1 cellular context compared by ENCODE assay signal in the genomic region with DNA sequence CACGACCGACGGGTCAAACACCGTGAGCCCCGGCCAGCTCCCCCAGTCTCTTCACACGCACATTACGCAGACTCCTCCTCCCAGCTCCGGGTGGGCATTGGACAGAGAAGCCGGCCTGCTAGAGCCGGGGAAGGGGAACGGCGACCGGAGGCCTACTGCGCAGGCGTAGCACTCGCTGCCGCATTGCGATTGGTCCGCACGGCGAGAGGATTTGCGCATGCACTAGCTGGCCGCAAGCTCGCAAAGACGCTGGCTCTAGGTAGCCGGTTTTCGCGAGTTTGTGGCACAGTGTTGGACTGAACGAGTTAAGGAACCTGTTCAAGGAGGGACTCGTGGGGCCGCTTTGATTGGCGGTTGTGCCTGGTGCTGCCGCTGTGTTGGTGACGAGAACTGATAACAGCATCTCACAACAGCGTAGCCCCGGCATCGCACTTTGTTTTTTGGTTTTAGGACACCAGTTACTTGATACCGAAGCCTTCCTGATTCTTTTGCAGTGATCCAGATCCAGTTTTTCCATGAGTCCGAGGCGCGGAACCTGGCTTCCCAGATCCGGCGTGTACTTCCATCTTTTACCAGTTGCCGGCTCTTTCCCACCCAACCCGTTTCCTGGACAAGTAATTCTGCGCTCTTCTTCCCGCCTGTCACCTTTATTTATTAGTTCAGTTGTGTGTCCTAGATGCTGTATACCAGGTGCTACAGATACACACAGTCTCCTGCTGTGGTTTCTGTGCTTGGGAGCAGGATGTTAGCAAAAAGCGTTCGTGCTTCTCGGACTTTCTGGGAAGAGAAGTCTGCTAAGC.
A peak's percentile ranks its signal among the peaks of the same experiment; 100 is the strongest.
TF ChIP-seq lines count a peak whose summit lies in the region.

A gene (minus strand): TSS at position 139 of the 800 bp plus-strand sequence. CDS start 185 bp downstream, outside the sequence.

TF ChIP-seq in K562, 482 proteins besides CTCF, POLR2A, EP300 and RAD21 (continued from another document and continues in another):
- TF ChIP-seq, protein P1, sequence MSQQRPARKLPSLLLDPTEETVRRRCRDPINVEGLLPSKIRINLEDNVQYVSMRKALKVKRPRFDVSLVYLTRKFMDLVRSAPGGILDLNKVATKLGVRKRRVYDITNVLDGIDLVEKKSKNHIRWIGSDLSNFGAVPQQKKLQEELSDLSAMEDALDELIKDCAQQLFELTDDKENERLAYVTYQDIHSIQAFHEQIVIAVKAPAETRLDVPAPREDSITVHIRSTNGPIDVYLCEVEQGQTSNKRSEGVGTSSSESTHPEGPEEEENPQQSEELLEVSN (IDR thresholded peaks at IDR 0.05; ENCODE audit: borderline replicate concordance in 1 of 2, extremely low read depth in 1 of 2, insufficient read depth in 1 of 2, insufficient read length in 1 of 2, low read depth in 1 of 2, low read length in 1 of 2, poor library complexity in 1 of 2, severe bottlenecking in 1 of 2), result peak; percentile 60 to 78
- 0 out of 2 replicates have a peak, but pooled peaks have one; percentile 5 for TF ChIP-seq KLF16 (IDR thresholded peaks at IDR 0.05)
- TF ChIP-seq, protein P2, sequence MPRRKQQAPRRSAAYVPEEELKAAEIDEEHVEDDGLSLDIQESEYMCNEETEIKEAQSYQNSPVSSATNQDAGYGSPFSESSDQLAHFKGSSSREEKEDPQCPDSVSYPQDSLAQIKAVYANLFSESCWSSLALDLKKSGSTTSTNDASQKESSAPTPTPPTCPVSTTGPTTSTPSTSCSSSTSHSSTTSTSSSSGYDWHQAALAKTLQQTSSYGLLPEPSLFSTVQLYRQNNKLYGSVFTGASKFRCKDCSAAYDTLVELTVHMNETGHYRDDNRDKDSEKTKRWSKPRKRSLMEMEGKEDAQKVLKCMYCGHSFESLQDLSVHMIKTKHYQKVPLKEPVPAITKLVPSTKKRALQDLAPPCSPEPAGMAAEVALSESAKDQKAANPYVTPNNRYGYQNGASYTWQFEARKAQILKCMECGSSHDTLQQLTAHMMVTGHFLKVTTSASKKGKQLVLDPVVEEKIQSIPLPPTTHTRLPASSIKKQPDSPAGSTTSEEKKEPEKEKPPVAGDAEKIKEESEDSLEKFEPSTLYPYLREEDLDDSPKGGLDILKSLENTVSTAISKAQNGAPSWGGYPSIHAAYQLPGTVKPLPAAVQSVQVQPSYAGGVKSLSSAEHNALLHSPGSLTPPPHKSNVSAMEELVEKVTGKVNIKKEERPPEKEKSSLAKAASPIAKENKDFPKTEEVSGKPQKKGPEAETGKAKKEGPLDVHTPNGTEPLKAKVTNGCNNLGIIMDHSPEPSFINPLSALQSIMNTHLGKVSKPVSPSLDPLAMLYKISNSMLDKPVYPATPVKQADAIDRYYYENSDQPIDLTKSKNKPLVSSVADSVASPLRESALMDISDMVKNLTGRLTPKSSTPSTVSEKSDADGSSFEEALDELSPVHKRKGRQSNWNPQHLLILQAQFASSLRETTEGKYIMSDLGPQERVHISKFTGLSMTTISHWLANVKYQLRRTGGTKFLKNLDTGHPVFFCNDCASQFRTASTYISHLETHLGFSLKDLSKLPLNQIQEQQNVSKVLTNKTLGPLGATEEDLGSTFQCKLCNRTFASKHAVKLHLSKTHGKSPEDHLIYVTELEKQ (CRISPR knock-in tag; IDR thresholded peaks at IDR 0.05), result no peak; the same call in 1 of the 2 replicates
- TF ChIP-seq TAF1 (IDR thresholded peaks at IDR 0.05; ENCODE audit: control insufficient read depth, extremely low read depth, insufficient read depth, low read length, severe bottlenecking), result peak; percentile 85
- peak in 1 of 2 experiments; percentile 32; a peak in 2 of 4 replicates for TF ChIP-seq HDAC1 (IDR thresholded peaks at IDR 0.05)
- no peak for TF ChIP-seq PURB (CRISPR knock-in tag; IDR thresholded peaks at IDR 0.05; ENCODE audit: low read depth)
- TF ChIP-seq ZNF175 (CRISPR knock-in tag; IDR thresholded peaks at IDR 0.05; ENCODE audit: low read depth), result 0 out of 2 replicates have a peak, but pooled peaks have one; percentile 26
- TF ChIP-seq, protein P3, sequence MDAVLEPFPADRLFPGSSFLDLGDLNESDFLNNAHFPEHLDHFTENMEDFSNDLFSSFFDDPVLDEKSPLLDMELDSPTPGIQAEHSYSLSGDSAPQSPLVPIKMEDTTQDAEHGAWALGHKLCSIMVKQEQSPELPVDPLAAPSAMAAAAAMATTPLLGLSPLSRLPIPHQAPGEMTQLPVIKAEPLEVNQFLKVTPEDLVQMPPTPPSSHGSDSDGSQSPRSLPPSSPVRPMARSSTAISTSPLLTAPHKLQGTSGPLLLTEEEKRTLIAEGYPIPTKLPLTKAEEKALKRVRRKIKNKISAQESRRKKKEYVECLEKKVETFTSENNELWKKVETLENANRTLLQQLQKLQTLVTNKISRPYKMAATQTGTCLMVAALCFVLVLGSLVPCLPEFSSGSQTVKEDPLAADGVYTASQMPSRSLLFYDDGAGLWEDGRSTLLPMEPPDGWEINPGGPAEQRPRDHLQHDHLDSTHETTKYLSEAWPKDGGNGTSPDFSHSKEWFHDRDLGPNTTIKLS (IDR thresholded peaks at IDR 0.05; ENCODE audit: borderline replicate concordance, low read depth), result peak; percentile 57; the same call in 1 of the 2 replicates
- no peak for TF ChIP-seq CEBPG (CRISPR knock-in tag; IDR thresholded peaks at IDR 0.05)
- TF ChIP-seq CEBPG (tag; conservative IDR thresholded peaks at IDR 0.05 in 1 of 2, IDR thresholded peaks at IDR 0.05 in 1 of 2), result no peak
- TF ChIP-seq RHOXF2B (CRISPR knock-in tag; conservative IDR thresholded peaks at IDR 0.05), result no peak
- peak; percentile 78 to 90; a peak in 3 of 4 replicates for TF ChIP-seq ARNT (IDR thresholded peaks at IDR 0.05)
- peak; percentile 74; the same call in 1 of the 2 replicates for TF ChIP-seq MTA3 (IDR thresholded peaks at IDR 0.05; ENCODE audit: borderline replicate concordance)
- no peak; the same call in 1 of the 2 replicates for TF ChIP-seq GTF2F1 (IDR thresholded peaks at IDR 0.05; ENCODE audit: low read depth, low read length)
- TF ChIP-seq, protein P4, sequence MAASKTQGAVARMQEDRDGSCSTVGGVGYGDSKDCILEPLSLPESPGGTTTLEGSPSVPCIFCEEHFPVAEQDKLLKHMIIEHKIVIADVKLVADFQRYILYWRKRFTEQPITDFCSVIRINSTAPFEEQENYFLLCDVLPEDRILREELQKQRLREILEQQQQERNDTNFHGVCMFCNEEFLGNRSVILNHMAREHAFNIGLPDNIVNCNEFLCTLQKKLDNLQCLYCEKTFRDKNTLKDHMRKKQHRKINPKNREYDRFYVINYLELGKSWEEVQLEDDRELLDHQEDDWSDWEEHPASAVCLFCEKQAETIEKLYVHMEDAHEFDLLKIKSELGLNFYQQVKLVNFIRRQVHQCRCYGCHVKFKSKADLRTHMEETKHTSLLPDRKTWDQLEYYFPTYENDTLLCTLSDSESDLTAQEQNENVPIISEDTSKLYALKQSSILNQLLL (CRISPR knock-in tag; IDR thresholded peaks at IDR 0.05; ENCODE audit: borderline replicate concordance), result no peak
- TF ChIP-seq, protein P5, sequence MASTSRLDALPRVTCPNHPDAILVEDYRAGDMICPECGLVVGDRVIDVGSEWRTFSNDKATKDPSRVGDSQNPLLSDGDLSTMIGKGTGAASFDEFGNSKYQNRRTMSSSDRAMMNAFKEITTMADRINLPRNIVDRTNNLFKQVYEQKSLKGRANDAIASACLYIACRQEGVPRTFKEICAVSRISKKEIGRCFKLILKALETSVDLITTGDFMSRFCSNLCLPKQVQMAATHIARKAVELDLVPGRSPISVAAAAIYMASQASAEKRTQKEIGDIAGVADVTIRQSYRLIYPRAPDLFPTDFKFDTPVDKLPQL (IDR thresholded peaks at IDR 0.05; ENCODE audit: extremely low read depth, insufficient read length), result no peak
- no peak for TF ChIP-seq ESRRA (IDR thresholded peaks at IDR 0.05; ENCODE audit: borderline replicate concordance, low read depth)
- TF ChIP-seq, protein P6, sequence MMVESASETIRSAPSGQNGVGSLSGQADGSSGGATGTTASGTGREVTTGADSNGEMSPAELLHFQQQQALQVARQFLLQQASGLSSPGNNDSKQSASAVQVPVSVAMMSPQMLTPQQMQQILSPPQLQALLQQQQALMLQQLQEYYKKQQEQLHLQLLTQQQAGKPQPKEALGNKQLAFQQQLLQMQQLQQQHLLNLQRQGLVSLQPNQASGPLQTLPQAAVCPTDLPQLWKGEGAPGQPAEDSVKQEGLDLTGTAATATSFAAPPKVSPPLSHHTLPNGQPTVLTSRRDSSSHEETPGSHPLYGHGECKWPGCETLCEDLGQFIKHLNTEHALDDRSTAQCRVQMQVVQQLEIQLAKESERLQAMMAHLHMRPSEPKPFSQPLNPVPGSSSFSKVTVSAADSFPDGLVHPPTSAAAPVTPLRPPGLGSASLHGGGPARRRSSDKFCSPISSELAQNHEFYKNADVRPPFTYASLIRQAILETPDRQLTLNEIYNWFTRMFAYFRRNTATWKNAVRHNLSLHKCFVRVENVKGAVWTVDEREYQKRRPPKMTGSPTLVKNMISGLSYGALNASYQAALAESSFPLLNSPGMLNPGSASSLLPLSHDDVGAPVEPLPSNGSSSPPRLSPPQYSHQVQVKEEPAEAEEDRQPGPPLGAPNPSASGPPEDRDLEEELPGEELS (CRISPR knock-in tag; IDR thresholded peaks at IDR 0.05; ENCODE audit: borderline replicate concordance), result peak; percentile 78; the same call in 1 of the 2 replicates
- TF ChIP-seq RB1 (IDR thresholded peaks at IDR 0.05; ENCODE audit: low read depth), result peak; percentile 61; the same call in 1 of the 2 replicates
- TF ChIP-seq ZNF121 (CRISPR knock-in tag; conservative IDR thresholded peaks at IDR 0.05), result peak; percentile 46
- TF ChIP-seq, protein P7, sequence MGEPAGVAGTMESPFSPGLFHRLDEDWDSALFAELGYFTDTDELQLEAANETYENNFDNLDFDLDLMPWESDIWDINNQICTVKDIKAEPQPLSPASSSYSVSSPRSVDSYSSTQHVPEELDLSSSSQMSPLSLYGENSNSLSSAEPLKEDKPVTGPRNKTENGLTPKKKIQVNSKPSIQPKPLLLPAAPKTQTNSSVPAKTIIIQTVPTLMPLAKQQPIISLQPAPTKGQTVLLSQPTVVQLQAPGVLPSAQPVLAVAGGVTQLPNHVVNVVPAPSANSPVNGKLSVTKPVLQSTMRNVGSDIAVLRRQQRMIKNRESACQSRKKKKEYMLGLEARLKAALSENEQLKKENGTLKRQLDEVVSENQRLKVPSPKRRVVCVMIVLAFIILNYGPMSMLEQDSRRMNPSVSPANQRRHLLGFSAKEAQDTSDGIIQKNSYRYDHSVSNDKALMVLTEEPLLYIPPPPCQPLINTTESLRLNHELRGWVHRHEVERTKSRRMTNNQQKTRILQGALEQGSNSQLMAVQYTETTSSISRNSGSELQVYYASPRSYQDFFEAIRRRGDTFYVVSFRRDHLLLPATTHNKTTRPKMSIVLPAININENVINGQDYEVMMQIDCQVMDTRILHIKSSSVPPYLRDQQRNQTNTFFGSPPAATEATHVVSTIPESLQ (CRISPR knock-in tag; IDR thresholded peaks at IDR 0.05), result no peak
- peak; percentile 46 for TF ChIP-seq RFX5 (IDR thresholded peaks at IDR 0.05; ENCODE audit: low read depth, low read length)
- TF ChIP-seq, protein P8, sequence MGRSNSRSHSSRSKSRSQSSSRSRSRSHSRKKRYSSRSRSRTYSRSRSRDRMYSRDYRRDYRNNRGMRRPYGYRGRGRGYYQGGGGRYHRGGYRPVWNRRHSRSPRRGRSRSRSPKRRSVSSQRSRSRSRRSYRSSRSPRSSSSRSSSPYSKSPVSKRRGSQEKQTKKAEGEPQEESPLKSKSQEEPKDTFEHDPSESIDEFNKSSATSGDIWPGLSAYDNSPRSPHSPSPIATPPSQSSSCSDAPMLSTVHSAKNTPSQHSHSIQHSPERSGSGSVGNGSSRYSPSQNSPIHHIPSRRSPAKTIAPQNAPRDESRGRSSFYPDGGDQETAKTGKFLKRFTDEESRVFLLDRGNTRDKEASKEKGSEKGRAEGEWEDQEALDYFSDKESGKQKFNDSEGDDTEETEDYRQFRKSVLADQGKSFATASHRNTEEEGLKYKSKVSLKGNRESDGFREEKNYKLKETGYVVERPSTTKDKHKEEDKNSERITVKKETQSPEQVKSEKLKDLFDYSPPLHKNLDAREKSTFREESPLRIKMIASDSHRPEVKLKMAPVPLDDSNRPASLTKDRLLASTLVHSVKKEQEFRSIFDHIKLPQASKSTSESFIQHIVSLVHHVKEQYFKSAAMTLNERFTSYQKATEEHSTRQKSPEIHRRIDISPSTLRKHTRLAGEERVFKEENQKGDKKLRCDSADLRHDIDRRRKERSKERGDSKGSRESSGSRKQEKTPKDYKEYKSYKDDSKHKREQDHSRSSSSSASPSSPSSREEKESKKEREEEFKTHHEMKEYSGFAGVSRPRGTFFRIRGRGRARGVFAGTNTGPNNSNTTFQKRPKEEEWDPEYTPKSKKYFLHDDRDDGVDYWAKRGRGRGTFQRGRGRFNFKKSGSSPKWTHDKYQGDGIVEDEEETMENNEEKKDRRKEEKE (IDR thresholded peaks at IDR 0.05; ENCODE audit: borderline replicate concordance in 1 of 2, control insufficient read depth in 1 of 2, low read depth in 2 of 2, low read length in 1 of 2), result 0 out of 4 replicates have a peak, but pooled peaks of 1 of the 2 experiments have one; percentile 48
- TF ChIP-seq, protein P9, sequence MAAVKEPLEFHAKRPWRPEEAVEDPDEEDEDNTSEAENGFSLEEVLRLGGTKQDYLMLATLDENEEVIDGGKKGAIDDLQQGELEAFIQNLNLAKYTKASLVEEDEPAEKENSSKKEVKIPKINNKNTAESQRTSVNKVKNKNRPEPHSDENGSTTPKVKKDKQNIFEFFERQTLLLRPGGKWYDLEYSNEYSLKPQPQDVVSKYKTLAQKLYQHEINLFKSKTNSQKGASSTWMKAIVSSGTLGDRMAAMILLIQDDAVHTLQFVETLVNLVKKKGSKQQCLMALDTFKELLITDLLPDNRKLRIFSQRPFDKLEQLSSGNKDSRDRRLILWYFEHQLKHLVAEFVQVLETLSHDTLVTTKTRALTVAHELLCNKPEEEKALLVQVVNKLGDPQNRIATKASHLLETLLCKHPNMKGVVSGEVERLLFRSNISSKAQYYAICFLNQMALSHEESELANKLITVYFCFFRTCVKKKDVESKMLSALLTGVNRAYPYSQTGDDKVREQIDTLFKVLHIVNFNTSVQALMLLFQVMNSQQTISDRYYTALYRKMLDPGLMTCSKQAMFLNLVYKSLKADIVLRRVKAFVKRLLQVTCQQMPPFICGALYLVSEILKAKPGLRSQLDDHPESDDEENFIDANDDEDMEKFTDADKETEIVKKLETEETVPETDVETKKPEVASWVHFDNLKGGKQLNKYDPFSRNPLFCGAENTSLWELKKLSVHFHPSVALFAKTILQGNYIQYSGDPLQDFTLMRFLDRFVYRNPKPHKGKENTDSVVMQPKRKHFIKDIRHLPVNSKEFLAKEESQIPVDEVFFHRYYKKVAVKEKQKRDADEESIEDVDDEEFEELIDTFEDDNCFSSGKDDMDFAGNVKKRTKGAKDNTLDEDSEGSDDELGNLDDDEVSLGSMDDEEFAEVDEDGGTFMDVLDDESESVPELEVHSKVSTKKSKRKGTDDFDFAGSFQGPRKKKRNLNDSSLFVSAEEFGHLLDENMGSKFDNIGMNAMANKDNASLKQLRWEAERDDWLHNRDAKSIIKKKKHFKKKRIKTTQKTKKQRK (IDR thresholded peaks at IDR 0.05; ENCODE audit: borderline replicate concordance, low read depth, low read length), result no peak
- no peak for TF ChIP-seq ZNF79 (CRISPR knock-in tag; IDR thresholded peaks at IDR 0.05; ENCODE audit: low read depth)
- TF ChIP-seq RBM14 (IDR thresholded peaks at IDR 0.05; ENCODE audit: borderline replicate concordance, insufficient read depth, low read depth, low read length), result 0 out of 2 replicates have a peak, but pooled peaks have one; percentile 46
- no peak for TF ChIP-seq ZKSCAN3 (CRISPR knock-in tag; IDR thresholded peaks at IDR 0.05)
- TF ChIP-seq MED1 (CRISPR knock-in tag; IDR thresholded peaks at IDR 0.05; ENCODE audit: borderline replicate concordance), result no peak
- TF ChIP-seq FOXK1 (CRISPR knock-in tag; IDR thresholded peaks at IDR 0.05; ENCODE audit: borderline replicate concordance), result peak; percentile 84; the same call in 1 of the 2 replicates
